In genomic region chr6:135985471-135985870, GRCh38 we compare ENCODE assay signal across 27 cellular contexts.
DNase-seq lines count a peak whose midpoint lies in the region; ATAC-seq, FAIRE-seq and TF ChIP-seq lines count a peak whose summit lies in the region.
"Had no signal": no experiment of that assay in that cellular context is flagged by ENCODE, and none has a peak within 500 bp of the region (broad histone marks: within the 10 kb centered on the region; RNA-seq: fewer than 3 reads in every experiment).

No MANE protein-coding gene starts in this region.

- peak; percentile 38 for DNase-seq in AG08395 (ENCODE audit: low spot score)
- no peak for DNase-seq in GM23338 (ENCODE audit: low spot score)
- DNase-seq in astrocyte (ENCODE audit: low read depth) = peak; percentile 61
- DNase-seq in fibroblast of the aortic adventitia (ENCODE audit: low read depth) = peak; percentile 42
- no peak for DNase-seq in GM10248 (ENCODE audit: extremely low spot score)
- no peak for DNase-seq in substantia nigra (lab: John Stamatoyannopoulos, UW)
- DNase-seq in activated CD4-positive, alpha-beta T cell treated with anti-CD3 and anti-CD28 coated beads for 36 hours = no peak
- DNase-seq: 8988T; DMS53; H7; NCI-H1105 treated with DMSO at 0.1 percent for 48 hours; NCI-H2029 treated with DMSO at 0.1 percent for 48 hours; NCI-H226; NCI-H510A treated with DMSO at 0.1 percent for 48 hours; NCI-H748 treated with DMSO at 0.1 percent for 48 hours; NK-92 treated with Interleukin-12 subunit alpha and Interleukin-12 subunit beta, amount 100 ng/mL, for 24 hours; Peyer's patch; T-helper 17 cell had no signal

- H3K27me3 Mint-ChIP-seq in GM23338 (ENCODE audit: insufficient read depth, low read depth, poor library complexity) (no peaks in the 10 kb centered on the region), astrocyte (ENCODE audit: low read depth, unreplicated experiment) (no peaks in the 10 kb centered on the region)
- no peaks in the 10 kb centered on the region for H3K27me3 Mint-ChIP-seq in activated CD4-positive, alpha-beta T cell treated with anti-CD3 and anti-CD28 coated beads for 36 hours
- H3K27me3 Mint-ChIP-seq: B cell had no signal

- H3K27ac Mint-ChIP-seq in GM23338 (no peak overlapping the region), astrocyte (ENCODE audit: unreplicated experiment) (no peak overlapping the region)
- no peak overlapping the region for H3K27ac Mint-ChIP-seq in activated CD4-positive, alpha-beta T cell treated with anti-CD3 and anti-CD28 coated beads for 36 hours
- H3K27ac Mint-ChIP-seq: B cell, T-helper 17 cell had no signal

- H3K9me3 Mint-ChIP-seq in GM23338 = no peaks in the 10 kb centered on the region
- H3K9me3 Mint-ChIP-seq in astrocyte (ENCODE audit: unreplicated experiment) = no peaks in the 10 kb centered on the region
- H3K9me3 Mint-ChIP-seq in activated CD4-positive, alpha-beta T cell treated with anti-CD3 and anti-CD28 coated beads for 36 hours (ENCODE audit: low read depth) = no peaks in the 10 kb centered on the region

- H4K20me1 ChIP-seq in GM23338 (replicated peaks; ENCODE audit: insufficient read depth) (no peaks in the 10 kb centered on the region), astrocyte (ENCODE audit: insufficient read depth, low read length) (no peaks in the 10 kb centered on the region)

- no peaks in the 10 kb centered on the region for H3K36me3 ChIP-seq in GM23338 (ENCODE audit: insufficient read depth)
- no peaks in the 10 kb centered on the region for H3K36me3 ChIP-seq in astrocyte (ENCODE audit: insufficient read depth, low read length)
- H3K36me3 ChIP-seq: Peyer's patch had no signal

- H3K9ac ChIP-seq in astrocyte (ENCODE audit: low read length) = no peak overlapping the region
- H3K9ac ChIP-seq: KMS-11 had no signal

- no peaks in the 10 kb centered on the region for H3F3A ChIP-seq in GM23338 (replicated peaks; ENCODE audit: low read depth)

- POLR2A ChIA-PET in GM10248 (lab: Yijun Ruan, JAX) = no interaction called here
- POLR2A ChIA-PET in activated CD4-positive, alpha-beta T cell treated with anti-CD3 and anti-CD28 coated beads for 36 hours (lab: Charles Lee) = no interaction called here

- H3K4me1 ChIP-seq in GM23338 (ENCODE audit: insufficient read depth) (no peaks in the 10 kb centered on the region), astrocyte (ENCODE audit: insufficient read depth, low read length) (no peaks in the 10 kb centered on the region)
- H3K4me1 ChIP-seq: Peyer's patch had no signal

- ATAC-seq in GM23338 (no peak), GM18498 (IDR thresholded peaks at IDR 0.05; ENCODE audit: unreplicated experiment) (no peak)
- ATAC-seq in activated CD4-positive, alpha-beta T cell treated with anti-CD3 and anti-CD28 coated beads for 36 hours = no peak
- ATAC-seq: GM12878, Right ventricle myocardium inferior, T-helper 17 cell had no signal

- no peaks in the 10 kb centered on the region; the same call in 1 of the 2 replicates for H3K9me2 ChIP-seq in GM23338 (ENCODE audit: insufficient read depth)

- H3K79me2 ChIP-seq in GM23338 (replicated peaks; ENCODE audit: insufficient read depth) (no peaks in the 10 kb centered on the region), astrocyte (ENCODE audit: insufficient read depth, low read length) (no peaks in the 10 kb centered on the region)

- no peak overlapping the region for H3K4me2 ChIP-seq in GM23338
- H3K4me2 ChIP-seq in astrocyte (ENCODE audit: low read length) = no peak overlapping the region
- H3K4me2 ChIP-seq: KMS-11 had no signal

- TF ChIP-seq CTCF in GM23338 (conservative IDR thresholded peaks at IDR 0.05; ENCODE audit: low read depth in 2 of 2) = no peak
- TF ChIP-seq CTCF in astrocyte (IDR thresholded peaks at IDR 0.05; ENCODE audit: insufficient read depth, low read depth, low read length) = no peak
- no peak for TF ChIP-seq CTCF in fibroblast of the aortic adventitia (IDR thresholded peaks at IDR 0.05; ENCODE audit: insufficient read depth, low read length)
- TF ChIP-seq CTCF in GM10248 (IDR thresholded peaks at IDR 0.05; ENCODE audit: control extremely low read depth, extremely low read depth, low read depth, missing control alignments) = no peak

- FAIRE-seq in astrocyte (lab: Jason Lieb, UNC) = peak; percentile 47
- FAIRE-seq: D721Med, GM12878, HTR-8/SVneo had no signal

- 0 out of 2 replicates have a peak overlapping the region, but pooled peaks have one; percentile 14 for H2AFZ ChIP-seq in GM23338
- H2AFZ ChIP-seq in astrocyte (ENCODE audit: low read depth, low read length) = no peak overlapping the region

- H3K4me3 ChIP-seq in GM23338 = no peak overlapping the region
- no peak overlapping the region for H3K4me3 ChIP-seq in astrocyte (ENCODE audit: insufficient read depth, low read depth, low read length)
- no peak overlapping the region for H3K4me3 ChIP-seq in fibroblast of the aortic adventitia (ENCODE audit: low read depth, low read length)
- H3K4me3 ChIP-seq: GM12878, Peyer's patch had no signal

- H3K4me1 Mint-ChIP-seq in GM23338 (no peaks in the 10 kb centered on the region), astrocyte (ENCODE audit: low read depth, unreplicated experiment) (peaks cover 4% of the 10 kb centered on the region)
- peaks cover 2% of the 10 kb centered on the region for H3K4me1 Mint-ChIP-seq in activated CD4-positive, alpha-beta T cell treated with anti-CD3 and anti-CD28 coated beads for 36 hours
- H3K4me1 Mint-ChIP-seq: B cell, T-helper 17 cell had no signal

- H3K27me3 ChIP-seq in GM23338 (ENCODE audit: insufficient read depth) = no peaks in the 10 kb centered on the region
- H3K27me3 ChIP-seq in astrocyte (ENCODE audit: insufficient read depth, low read length) = no peaks in the 10 kb centered on the region
- H3K27me3 ChIP-seq: Peyer's patch had no signal

- H3K36me3 Mint-ChIP-seq in GM23338 (ENCODE audit: low read depth) (no peaks in the 10 kb centered on the region), astrocyte (ENCODE audit: low read depth, unreplicated experiment) (no peaks in the 10 kb centered on the region)
- no peaks in the 10 kb centered on the region for H3K36me3 Mint-ChIP-seq in activated CD4-positive, alpha-beta T cell treated with anti-CD3 and anti-CD28 coated beads for 36 hours (ENCODE audit: low read depth)
- H3K36me3 Mint-ChIP-seq: CD14-positive monocyte had no signal

- CTCF ChIA-PET in GM10248 (lab: Yijun Ruan, JAX) = interaction anchor here (1.8 kb wide), 1 partner anchor 241 kb away, joined by 4 read pairs; no protein-coding TSS in a partner anchor
- CTCF ChIA-PET in activated CD4-positive, alpha-beta T cell treated with anti-CD3 and anti-CD28 coated beads for 36 hours (lab: Charles Lee) = no interaction called here

- no peaks in the 10 kb centered on the region for H3K9me3 ChIP-seq in astrocyte (ENCODE audit: insufficient read depth, low read depth, low read length)
- H3K9me3 ChIP-seq: Peyer's patch had no signal

- intact Hi-C loops in activated CD4-positive, alpha-beta T cell treated with anti-CD3 and anti-CD28 coated beads for 36 hours (cut with DNase I, micrococcal nuclease) = no loop called here

- H3K27ac ChIP-seq in GM23338 (ENCODE audit: low read depth) (no peak overlapping the region), astrocyte (ENCODE audit: low read depth, low read length) (no peak overlapping the region), substantia nigra (ENCODE audit: low read depth, low read length, poor library complexity, severe bottlenecking) (no peak overlapping the region)
- H3K27ac ChIP-seq: HL-60, KMS-11, Peyer's patch had no signal

- no peak overlapping the region for H3K4me3 Mint-ChIP-seq in GM23338
- H3K4me3 Mint-ChIP-seq in astrocyte (ENCODE audit: unreplicated experiment) = no peak overlapping the region
- H3K4me3 Mint-ChIP-seq in activated CD4-positive, alpha-beta T cell treated with anti-CD3 and anti-CD28 coated beads for 36 hours = no peak overlapping the region
- H3K4me3 Mint-ChIP-seq: B cell, CD14-positive monocyte, T-helper 17 cell had no signal

TF ChIP-seq in GM23338, 12 proteins besides CTCF, POLR2A, EP300 and RAD21 (continues in another document):
- TF ChIP-seq EZH2phosphoT487 (IDR thresholded peaks at IDR 0.05; ENCODE audit: unreplicated experiment) = no peak
- no peak for TF ChIP-seq ZNF331 (CRISPR knock-in tag; IDR thresholded peaks at IDR 0.05; ENCODE audit: low read depth)
- no peak for TF ChIP-seq STAT1 (IDR thresholded peaks at IDR 0.05; ENCODE audit: unreplicated experiment)
- TF ChIP-seq EZH2 (IDR thresholded peaks at IDR 0.05; ENCODE audit: low read depth, unreplicated experiment) = no peak
- TF ChIP-seq NANOG (IDR thresholded peaks at IDR 0.05; ENCODE audit: borderline replicate concordance) = no peak
- TF ChIP-seq ZNF114 (CRISPR knock-in tag; IDR thresholded peaks at IDR 0.05) = no peak

Comparison
In these comparisons a context has a peak if more than half of its experiments do, and no peak if none do; other contexts are left out.
1. DNase-seq: peak in AG08395 (single experiment), astrocyte (single experiment) and fibroblast of the aortic adventitia (single experiment); none in GM23338 (single experiment), GM10248 (single experiment), substantia nigra (0 of 49) and activated CD4-positive, alpha-beta T cell treated with anti-CD3 and anti-CD28 coated beads for 36 hours (single experiment).